ENCODE assay signal across 1 cellular context in the genomic region with DNA sequence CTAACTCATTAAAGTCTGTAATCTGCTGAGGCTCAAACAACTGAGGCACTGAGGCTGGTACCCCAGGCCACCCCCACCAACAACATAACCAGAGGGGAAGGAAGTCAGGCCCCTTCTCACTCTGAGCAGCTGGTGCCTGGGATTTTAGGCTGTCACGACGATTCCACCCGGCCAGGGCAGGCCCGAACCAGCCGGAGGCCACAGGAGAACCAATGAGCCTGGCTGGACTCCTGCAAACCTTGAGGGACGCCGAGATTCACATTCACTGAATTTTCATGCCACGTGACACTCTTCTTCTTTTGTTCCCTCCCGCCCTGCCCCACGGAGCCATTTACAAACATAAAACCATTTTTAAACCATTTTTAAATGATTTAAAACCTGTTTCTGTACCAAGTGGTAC.
TF ChIP-seq lines count a peak whose summit lies in the region.

No MANE protein-coding gene starts in this region.

TF ChIP-seq in GM23338, 12 proteins besides CTCF, POLR2A, EP300 and RAD21 (continued from another document):
- TF ChIP-seq, protein P1, sequence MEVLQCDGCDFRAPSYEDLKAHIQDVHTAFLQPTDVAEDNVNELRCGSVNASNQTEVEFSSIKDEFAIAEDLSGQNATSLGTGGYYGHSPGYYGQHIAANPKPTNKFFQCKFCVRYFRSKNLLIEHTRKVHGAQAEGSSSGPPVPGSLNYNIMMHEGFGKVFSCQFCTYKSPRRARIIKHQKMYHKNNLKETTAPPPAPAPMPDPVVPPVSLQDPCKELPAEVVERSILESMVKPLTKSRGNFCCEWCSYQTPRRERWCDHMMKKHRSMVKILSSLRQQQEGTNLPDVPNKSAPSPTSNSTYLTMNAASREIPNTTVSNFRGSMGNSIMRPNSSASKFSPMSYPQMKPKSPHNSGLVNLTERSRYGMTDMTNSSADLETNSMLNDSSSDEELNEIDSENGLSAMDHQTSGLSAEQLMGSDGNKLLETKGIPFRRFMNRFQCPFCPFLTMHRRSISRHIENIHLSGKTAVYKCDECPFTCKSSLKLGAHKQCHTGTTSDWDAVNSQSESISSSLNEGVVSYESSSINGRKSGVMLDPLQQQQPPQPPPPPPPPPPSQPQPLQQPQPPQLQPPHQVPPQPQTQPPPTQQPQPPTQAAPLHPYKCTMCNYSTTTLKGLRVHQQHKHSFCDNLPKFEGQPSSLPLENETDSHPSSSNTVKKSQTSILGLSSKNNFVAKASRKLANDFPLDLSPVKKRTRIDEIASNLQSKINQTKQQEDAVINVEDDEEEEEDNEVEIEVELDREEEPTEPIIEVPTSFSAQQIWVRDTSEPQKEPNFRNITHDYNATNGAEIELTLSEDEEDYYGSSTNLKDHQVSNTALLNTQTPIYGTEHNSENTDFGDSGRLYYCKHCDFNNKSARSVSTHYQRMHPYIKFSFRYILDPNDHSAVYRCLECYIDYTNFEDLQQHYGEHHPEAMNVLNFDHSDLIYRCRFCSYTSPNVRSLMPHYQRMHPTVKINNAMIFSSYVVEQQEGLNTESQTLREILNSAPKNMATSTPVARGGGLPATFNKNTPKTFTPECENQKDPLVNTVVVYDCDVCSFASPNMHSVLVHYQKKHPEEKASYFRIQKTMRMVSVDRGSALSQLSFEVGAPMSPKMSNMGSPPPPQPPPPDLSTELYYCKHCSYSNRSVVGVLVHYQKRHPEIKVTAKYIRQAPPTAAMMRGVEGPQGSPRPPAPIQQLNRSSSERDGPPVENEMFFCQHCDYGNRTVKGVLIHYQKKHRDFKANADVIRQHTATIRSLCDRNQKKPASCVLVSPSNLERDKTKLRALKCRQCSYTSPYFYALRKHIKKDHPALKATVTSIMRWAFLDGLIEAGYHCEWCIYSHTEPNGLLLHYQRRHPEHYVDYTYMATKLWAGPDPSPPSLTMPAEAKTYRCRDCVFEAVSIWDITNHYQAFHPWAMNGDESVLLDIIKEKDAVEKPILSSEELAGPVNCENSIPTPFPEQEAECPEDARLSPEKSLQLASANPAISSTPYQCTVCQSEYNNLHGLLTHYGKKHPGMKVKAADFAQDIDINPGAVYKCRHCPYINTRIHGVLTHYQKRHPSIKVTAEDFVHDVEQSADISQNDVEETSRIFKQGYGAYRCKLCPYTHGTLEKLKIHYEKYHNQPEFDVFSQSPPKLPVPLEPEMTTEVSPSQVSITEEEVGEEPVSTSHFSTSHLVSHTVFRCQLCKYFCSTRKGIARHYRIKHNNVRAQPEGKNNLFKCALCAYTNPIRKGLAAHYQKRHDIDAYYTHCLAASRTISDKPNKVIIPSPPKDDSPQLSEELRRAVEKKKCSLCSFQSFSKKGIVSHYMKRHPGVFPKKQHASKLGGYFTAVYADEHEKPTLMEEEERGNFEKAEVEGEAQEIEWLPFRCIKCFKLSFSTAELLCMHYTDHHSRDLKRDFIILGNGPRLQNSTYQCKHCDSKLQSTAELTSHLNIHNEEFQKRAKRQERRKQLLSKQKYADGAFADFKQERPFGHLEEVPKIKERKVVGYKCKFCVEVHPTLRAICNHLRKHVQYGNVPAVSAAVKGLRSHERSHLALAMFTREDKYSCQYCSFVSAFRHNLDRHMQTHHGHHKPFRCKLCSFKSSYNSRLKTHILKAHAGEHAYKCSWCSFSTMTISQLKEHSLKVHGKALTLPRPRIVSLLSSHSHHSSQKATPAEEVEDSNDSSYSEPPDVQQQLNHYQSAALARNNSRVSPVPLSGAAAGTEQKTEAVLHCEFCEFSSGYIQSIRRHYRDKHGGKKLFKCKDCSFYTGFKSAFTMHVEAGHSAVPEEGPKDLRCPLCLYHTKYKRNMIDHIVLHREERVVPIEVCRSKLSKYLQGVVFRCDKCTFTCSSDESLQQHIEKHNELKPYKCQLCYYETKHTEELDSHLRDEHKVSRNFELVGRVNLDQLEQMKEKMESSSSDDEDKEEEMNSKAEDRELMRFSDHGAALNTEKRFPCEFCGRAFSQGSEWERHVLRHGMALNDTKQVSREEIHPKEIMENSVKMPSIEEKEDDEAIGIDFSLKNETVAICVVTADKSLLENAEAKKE (CRISPR knock-in tag; IDR thresholded peaks at IDR 0.05): no peak
- TF ChIP-seq JUNB (IDR thresholded peaks at IDR 0.05; ENCODE audit: unreplicated experiment): no peak
- no peak for TF ChIP-seq POLR2AphosphoS5 (IDR thresholded peaks at IDR 0.05; ENCODE audit: low read depth)
- TF ChIP-seq, protein P2, sequence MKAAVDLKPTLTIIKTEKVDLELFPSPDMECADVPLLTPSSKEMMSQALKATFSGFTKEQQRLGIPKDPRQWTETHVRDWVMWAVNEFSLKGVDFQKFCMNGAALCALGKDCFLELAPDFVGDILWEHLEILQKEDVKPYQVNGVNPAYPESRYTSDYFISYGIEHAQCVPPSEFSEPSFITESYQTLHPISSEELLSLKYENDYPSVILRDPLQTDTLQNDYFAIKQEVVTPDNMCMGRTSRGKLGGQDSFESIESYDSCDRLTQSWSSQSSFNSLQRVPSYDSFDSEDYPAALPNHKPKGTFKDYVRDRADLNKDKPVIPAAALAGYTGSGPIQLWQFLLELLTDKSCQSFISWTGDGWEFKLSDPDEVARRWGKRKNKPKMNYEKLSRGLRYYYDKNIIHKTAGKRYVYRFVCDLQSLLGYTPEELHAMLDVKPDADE (IDR thresholded peaks at IDR 0.05): no peak
- TF ChIP-seq STAT1 (IDR thresholded peaks at IDR 0.05; ENCODE audit: unreplicated experiment): no peak
